In genomic region chr2:166384774-166385173, GRCh38 we compare ENCODE assay signal across 9 cellular contexts. TPM values are rescaled to one million over a fixed set of nuclear protein-coding genes. Genes with fewer than 3 reads are reported as not detected.
A peak's percentile ranks its signal among the peaks of the same experiment; 100 is the strongest.
DNase-seq lines count a peak whose midpoint lies in the region; TF ChIP-seq lines count a peak whose summit lies in the region.
"Had no signal": no experiment of that assay in that cellular context is flagged by ENCODE, and none has a peak within 500 bp of the region (broad histone marks: within the 10 kb centered on the region; RNA-seq: fewer than 3 reads in every experiment).

No MANE protein-coding gene starts in this region.

- TF ChIP-seq POLR2A in esophagus muscularis mucosa (IDR thresholded peaks at IDR 0.05; ENCODE audit: low read depth) (no peak), suprapubic skin (IDR thresholded peaks at IDR 0.05) (no peak)

- intact Hi-C loops in esophagus muscularis mucosa (cut with DNase I): no loop called here

- H3K9me3 ChIP-seq in esophagus muscularis mucosa (no peaks in the 10 kb centered on the region), suprapubic skin (no peaks in the 10 kb centered on the region)
- H3K9me3 ChIP-seq in effector memory CD4-positive, alpha-beta T cell (ENCODE audit: control insufficient read depth, low read length): no peaks in the 10 kb centered on the region

- no peaks in the 10 kb centered on the region for H3K27me3 ChIP-seq in esophagus muscularis mucosa
- no peaks in the 10 kb centered on the region for H3K27me3 ChIP-seq in suprapubic skin
- no peaks in the 10 kb centered on the region for H3K27me3 ChIP-seq in effector memory CD4-positive, alpha-beta T cell (replicated peaks; ENCODE audit: control insufficient read depth, insufficient read depth, low read length, poor library complexity, severe bottlenecking)

- H3K27ac ChIP-seq in esophagus muscularis mucosa (replicated peaks in 1 of 4) (no peak overlapping the region), suprapubic skin (no peak overlapping the region)
- no peak overlapping the region for H3K27ac ChIP-seq in effector memory CD4-positive, alpha-beta T cell (ENCODE audit: insufficient read depth, low read length, poor library complexity, severe bottlenecking)

- H3K36me3 ChIP-seq in esophagus muscularis mucosa (no peaks in the 10 kb centered on the region), suprapubic skin (no peaks in the 10 kb centered on the region)
- no peaks in the 10 kb centered on the region for H3K36me3 ChIP-seq in effector memory CD4-positive, alpha-beta T cell (ENCODE audit: control insufficient read depth, insufficient read depth, low read length)

- 64% methylated on average over 8 of the region's 8 CpGs for WGBS in esophagus muscularis mucosa
- WGBS in suprapubic skin: 65% methylated on average over 8 of the region's 8 CpGs

- no peak overlapping the region for H3K4me3 ChIP-seq in esophagus muscularis mucosa
- H3K4me3 ChIP-seq in suprapubic skin: no peak overlapping the region
- H3K4me3 ChIP-seq in effector memory CD4-positive, alpha-beta T cell (ENCODE audit: insufficient read depth, low read depth, low read length, poor library complexity, severe bottlenecking): no peak overlapping the region

- H3K4me1 ChIP-seq in esophagus muscularis mucosa (no peaks in the 10 kb centered on the region), suprapubic skin (no peaks in the 10 kb centered on the region)
- no peaks in the 10 kb centered on the region for H3K4me1 ChIP-seq in effector memory CD4-positive, alpha-beta T cell (ENCODE audit: control insufficient read depth, insufficient read depth, low read length, poor library complexity, severe bottlenecking)

- TF ChIP-seq EP300 in esophagus muscularis mucosa (IDR thresholded peaks at IDR 0.05): no peak
- TF ChIP-seq EP300 in suprapubic skin (IDR thresholded peaks at IDR 0.05): no peak

- DNase-seq in NCI-H446 (lab: John Stamatoyannopoulos, UW): peak; percentile 2 to 30
- no peak for DNase-seq in NCI-H446 treated with DMSO at 0.1 percent for 48 hours (lab: John Stamatoyannopoulos, UW)
- peak; percentile 48 for DNase-seq in NCI-H748 (lab: John Stamatoyannopoulos, UW; ENCODE audit: unreplicated experiment)
- no peak for DNase-seq in esophagus muscularis mucosa (ENCODE audit: extremely low spot score)
- no peak for DNase-seq in suprapubic skin (ENCODE audit: low spot score in 2 of 2)
- no peak for DNase-seq in NCI-H128 (lab: John Stamatoyannopoulos, UW; ENCODE audit: unreplicated experiment)
- no peak for DNase-seq in effector memory CD4-positive, alpha-beta T cell
- no peak for DNase-seq in NCI-H2107 treated with DMSO at 0.1 percent for 48 hours (lab: John Stamatoyannopoulos, UW; ENCODE audit: unreplicated experiment)
- DNase-seq: GF-D8 had no signal

- TF ChIP-seq CTCF in esophagus muscularis mucosa (IDR thresholded peaks at IDR 0.05): peak in 2 of 3 experiments; percentile 36 to 52
- TF ChIP-seq CTCF in suprapubic skin (IDR thresholded peaks at IDR 0.05): peak; percentile 3 to 21

RNA-seq across cellular contexts. Expression of gene SCN9A, which starts 9.0 kb away (rescaled TPM):
- total RNA-seq in esophagus muscularis mucosa (1 to 10 TPM; 4.0 to 7.8 (median 5.2) TPM), suprapubic skin (1 to 10 TPM; 1.1 to 8.8 (median 5.2) TPM)

Comparison
In these comparisons a context has a peak if more than half of its experiments do, and no peak if none do; other contexts are left out.
1. DNase-seq: peak in NCI-H446 (2 of 2) and NCI-H748 (single experiment); none in NCI-H446 treated with DMSO at 0.1 percent for 48 hours (single experiment), esophagus muscularis mucosa (single experiment), suprapubic skin (0 of 2), NCI-H128 (single experiment), effector memory CD4-positive, alpha-beta T cell (0 of 3) and NCI-H2107 treated with DMSO at 0.1 percent for 48 hours (single experiment).